Comparison of ENCODE assay signal across 14 cellular contexts in genomic region chr1:97097404-97097925, GRCh38.
"Had no signal": no experiment of that assay in that cellular context is flagged by ENCODE, and none has a peak within 500 bp of the region (broad histone marks: within the 10 kb centered on the region; RNA-seq: fewer than 3 reads in every experiment).

No MANE protein-coding gene starts in this region.

- H3K27ac Mint-ChIP-seq: naive thymus-derived CD8-positive, alpha-beta T cell; stimulated activated naive CD8-positive, alpha-beta T cell treated with anti-CD3 and anti-CD28 coated beads, Interleukin-15, Interleukin-2, amounts not matched to agents 100 ng/mL and 50 ng/mL, for 24 hours had no signal

- H3K4me3 ChIP-seq: heart left ventricle, mucosa of descending colon, sigmoid colon, skin epidermis, tibial artery had no signal

- ATAC-seq: heart left ventricle; mucosa of descending colon; naive thymus-derived CD8-positive, alpha-beta T cell had no signal

- H3K4me1 ChIP-seq: heart left ventricle, tibial artery had no signal

- H3K4me3 Mint-ChIP-seq: naive thymus-derived CD8-positive, alpha-beta T cell; stimulated activated naive CD8-positive, alpha-beta T cell treated with anti-CD3 and anti-CD28 coated beads, Interleukin-15, Interleukin-2, amounts not matched to agents 100 ng/mL and 50 ng/mL, for 24 hours had no signal

- H3K4me1 Mint-ChIP-seq: naive thymus-derived CD8-positive, alpha-beta T cell had no signal

- H3K9me3 Mint-ChIP-seq: naive thymus-derived CD8-positive, alpha-beta T cell; stimulated activated naive CD8-positive, alpha-beta T cell treated with anti-CD3 and anti-CD28 coated beads, Interleukin-15, Interleukin-2, amounts not matched to agents 100 ng/mL and 50 ng/mL, for 24 hours had no signal

- DNase-seq: cerebellar nuclear complex; dermis blood vessel endothelial cell; heart left ventricle; hippocampal formation; kidney glomerular epithelial cell; mucosa of descending colon; naive thymus-derived CD8-positive, alpha-beta T cell; sigmoid colon; stimulated activated CD4-positive, alpha-beta T cell treated with anti-CD3 and anti-CD28 coated beads, Interleukin-2, amount 100 ng/mL, for 48 hours; tibial artery had no signal

- H3K9me3 ChIP-seq: heart left ventricle, mucosa of descending colon, neutrophil, sigmoid colon, tibial artery had no signal

- H3K27ac ChIP-seq: heart left ventricle, neutrophil, sigmoid colon, skin epidermis, tibial artery had no signal

- H3K27me3 Mint-ChIP-seq: naive thymus-derived CD8-positive, alpha-beta T cell; stimulated activated naive CD8-positive, alpha-beta T cell treated with anti-CD3 and anti-CD28 coated beads, Interleukin-15, Interleukin-2, amounts not matched to agents 100 ng/mL and 50 ng/mL, for 24 hours had no signal

- FAIRE-seq: colon had no signal

- H3K27me3 ChIP-seq: heart left ventricle, neutrophil, sigmoid colon, tibial artery had no signal
